ENCODE assay signal across 1 cellular context in the genomic region with DNA sequence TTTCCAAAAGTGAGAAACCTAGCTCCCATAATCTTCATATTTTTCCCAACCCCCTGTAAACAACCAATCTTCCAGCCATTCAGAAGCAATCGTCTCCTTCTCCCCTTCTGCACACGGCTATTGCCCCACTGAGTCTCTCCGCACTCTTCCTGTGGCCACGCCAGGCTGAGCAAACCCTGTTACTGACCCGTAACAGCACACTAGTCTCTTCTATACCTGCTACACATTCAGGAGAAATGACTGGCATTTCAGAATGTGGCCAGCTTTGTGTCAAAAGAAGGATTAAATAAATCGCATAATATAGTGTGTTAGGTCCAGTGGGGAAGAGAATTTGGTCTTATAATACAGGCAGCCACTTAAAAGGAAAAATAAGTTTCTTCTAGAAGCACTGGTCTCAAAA.
TF ChIP-seq lines count a peak whose summit lies in the region.

No MANE protein-coding gene starts in this region.

TF ChIP-seq in IMR-90, 13 proteins besides CTCF, POLR2A, EP300 and RAD21 (continued from another document):
- TF ChIP-seq CEBPB (IDR thresholded peaks at IDR 0.05; ENCODE audit: low read depth, low read length) (no peak), MXI1 (IDR thresholded peaks at IDR 0.05; ENCODE audit: borderline replicate concordance, low read depth, low read length) (no peak), USF2 (IDR thresholded peaks at IDR 0.05; ENCODE audit: low read depth, low read length) (no peak), CHD1 (IDR thresholded peaks at IDR 0.05; ENCODE audit: low read depth, low read length) (no peak), ELK1 (IDR thresholded peaks at IDR 0.05; ENCODE audit: borderline replicate concordance, low read depth, low read length) (no peak), SMC3 (IDR thresholded peaks at IDR 0.05; ENCODE audit: low read depth, low read length) (no peak), BHLHE40 (IDR thresholded peaks at IDR 0.05; ENCODE audit: low read depth, low read length) (no peak), MAZ (IDR thresholded peaks at IDR 0.05; ENCODE audit: borderline replicate concordance, low read depth, low read length) (no peak)
TF ChIP-seq in IMR-90: peak in this region for 0.
